Comparison of ENCODE assay signal across 25 cellular contexts in the genomic region with DNA sequence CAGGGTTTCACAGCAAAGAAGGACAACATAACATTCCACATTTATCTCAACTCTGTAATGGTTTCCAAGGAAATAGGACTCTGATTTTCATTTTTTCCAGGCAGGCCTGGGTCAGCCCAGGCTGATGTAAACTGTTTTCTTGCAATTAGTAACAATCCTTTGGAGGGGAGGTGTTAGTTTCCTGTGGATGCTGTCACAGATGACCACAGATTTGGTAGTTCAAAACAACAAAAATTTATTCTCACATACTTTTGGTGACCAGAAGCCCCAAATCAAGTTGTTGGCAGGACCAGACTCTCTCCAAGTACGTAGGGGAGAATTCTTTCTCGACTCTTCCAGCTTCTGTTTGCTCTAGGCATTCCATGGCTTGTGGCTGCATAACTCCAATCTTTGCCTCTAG.
DNase-seq lines count a peak whose midpoint lies in the region; ATAC-seq and TF ChIP-seq lines count a peak whose summit lies in the region.
"Had no signal": no experiment of that assay in that cellular context is flagged by ENCODE, and none has a peak within 500 bp of the region (broad histone marks: within the 10 kb centered on the region; RNA-seq: fewer than 3 reads in every experiment).

No MANE protein-coding gene starts in this region.

- POLR2A ChIA-PET in activated CD8-positive, alpha-beta T cell treated with anti-CD3 and anti-CD28 coated beads, Interleukin-2, amount 10 ng/mL, durations not matched to agents 7 days and 5 days (lab: Charles Lee), result no interaction called here

- H3K27me3 ChIP-seq in right cardiac atrium (ENCODE audit: control insufficient read depth, insufficient read depth) (no peaks in the 10 kb centered on the region), left ventricle myocardium inferior (ENCODE audit: low read depth) (no peaks in the 10 kb centered on the region)
- H3K27me3 ChIP-seq: dorsolateral prefrontal cortex, neutrophil, uterus had no signal

- H3K4me1 Mint-ChIP-seq in activated CD8-positive, alpha-beta T cell treated with anti-CD3 and anti-CD28 coated beads, Interleukin-2, amount 10 ng/mL, durations not matched to agents 7 days and 5 days (ENCODE audit: low read depth), result no peaks in the 10 kb centered on the region
- no peaks in the 10 kb centered on the region for H3K4me1 Mint-ChIP-seq in activated naive CD8-positive, alpha-beta T cell treated with anti-CD3 and anti-CD28 coated beads for 36 hours
- H3K4me1 Mint-ChIP-seq: activated CD4-positive, alpha-beta T cell treated with anti-CD3 and anti-CD28 coated beads for 36 hours; activated CD8-positive, alpha-beta memory T cell treated with anti-CD3 and anti-CD28 coated beads, Interleukin-2, amount 10 ng/mL, durations not matched to agents 7 days and 5 days; GM23338; T-cell had no signal

- H3K27me3 Mint-ChIP-seq in activated CD8-positive, alpha-beta T cell treated with anti-CD3 and anti-CD28 coated beads, Interleukin-2, amount 10 ng/mL, durations not matched to agents 7 days and 5 days (ENCODE audit: low read depth), result peaks cover 2% of the 10 kb centered on the region
- no peaks in the 10 kb centered on the region for H3K27me3 Mint-ChIP-seq in activated naive CD8-positive, alpha-beta T cell treated with anti-CD3 and anti-CD28 coated beads for 36 hours
- H3K27me3 Mint-ChIP-seq: activated CD4-positive, alpha-beta T cell treated with anti-CD3 and anti-CD28 coated beads for 36 hours; T-cell had no signal

- in situ Hi-C loops in astrocyte of the spinal cord (cut with HindIII; ENCODE audit: low sequenced_read_pairs), result no loop called here

- H3K9me3 Mint-ChIP-seq in activated CD8-positive, alpha-beta T cell treated with anti-CD3 and anti-CD28 coated beads, Interleukin-2, amount 10 ng/mL, durations not matched to agents 7 days and 5 days (ENCODE audit: insufficient read depth), result no peaks in the 10 kb centered on the region
- peaks cover 6% of the 10 kb centered on the region for H3K9me3 Mint-ChIP-seq in activated naive CD8-positive, alpha-beta T cell treated with anti-CD3 and anti-CD28 coated beads for 36 hours

- H3K4me1 ChIP-seq in right cardiac atrium (ENCODE audit: control insufficient read depth, insufficient read depth, low read length) (no peaks in the 10 kb centered on the region), left ventricle myocardium inferior (no peaks in the 10 kb centered on the region)
- H3K4me1 ChIP-seq: uterus had no signal

- H3K4me3 ChIP-seq in right cardiac atrium (ENCODE audit: low read length), result no peak overlapping the region
- no peak overlapping the region for H3K4me3 ChIP-seq in left ventricle myocardium inferior
- no peak overlapping the region for H3K4me3 ChIP-seq in astrocyte of the spinal cord (ENCODE audit: low read depth, low read length)
- H3K4me3 ChIP-seq: dorsolateral prefrontal cortex, GM12878, GM23338, PC-9, uterus had no signal

- H3K9me3 ChIP-seq in right cardiac atrium (ENCODE audit: control insufficient read depth, low read length) (no peaks in the 10 kb centered on the region), left ventricle myocardium inferior (replicated peaks) (peaks cover 16% of the 10 kb centered on the region)
- H3K9me3 ChIP-seq: neutrophil, uterus had no signal

- H3K36me3 ChIP-seq in left ventricle myocardium inferior, result no peaks in the 10 kb centered on the region
- H3K36me3 ChIP-seq: neutrophil, uterus had no signal

- H3K27ac Mint-ChIP-seq in activated CD8-positive, alpha-beta T cell treated with anti-CD3 and anti-CD28 coated beads, Interleukin-2, amount 10 ng/mL, durations not matched to agents 7 days and 5 days, result no peak overlapping the region
- H3K27ac Mint-ChIP-seq in activated naive CD8-positive, alpha-beta T cell treated with anti-CD3 and anti-CD28 coated beads for 36 hours, result no peak overlapping the region
- H3K27ac Mint-ChIP-seq: activated CD4-positive, alpha-beta T cell treated with anti-CD3 and anti-CD28 coated beads for 36 hours; activated CD8-positive, alpha-beta memory T cell treated with anti-CD3 and anti-CD28 coated beads, Interleukin-2, amount 10 ng/mL, durations not matched to agents 7 days and 5 days; CD14-positive monocyte; GM23338; T-cell had no signal

- 42% methylated on average over 2 of the region's 2 CpGs for WGBS in right cardiac atrium

- no peak for TF ChIP-seq CTCF in left ventricle myocardium inferior (IDR thresholded peaks at IDR 0.05; ENCODE audit: borderline replicate concordance)
- TF ChIP-seq CTCF in astrocyte of the spinal cord (IDR thresholded peaks at IDR 0.05; ENCODE audit: low read depth, low read length), result no peak

- ATAC-seq in right cardiac atrium (peak; percentile 22 to 41), HG03354 (IDR thresholded peaks at IDR 0.05; ENCODE audit: poor library complexity, severe bottlenecking, unreplicated experiment) (no peak)
- no peak for ATAC-seq in activated CD8-positive, alpha-beta T cell treated with anti-CD3 and anti-CD28 coated beads, Interleukin-2, amount 10 ng/mL, durations not matched to agents 7 days and 5 days
- ATAC-seq: activated CD4-positive, alpha-beta T cell treated with anti-CD3 and anti-CD28 coated beads for 36 hours; activated CD8-positive, alpha-beta memory T cell treated with anti-CD3 and anti-CD28 coated beads, Interleukin-2, amount 10 ng/mL, durations not matched to agents 7 days and 5 days; GM12878; GM23338; T-cell had no signal

- DNase-seq in right cardiac atrium (no peak), left ventricle myocardium inferior (no peak), astrocyte of the spinal cord (ENCODE audit: low read depth, low spot score) (peak; percentile 71), kidney glomerular epithelial cell (lab: John Stamatoyannopoulos, UW) (peak; percentile 47), activated gamma-delta T cell treated with Interleukin-2 at 50 U/mL for 16 hours (no peak)
- no peak for DNase-seq in activated CD8-positive, alpha-beta T cell treated with anti-CD3 and anti-CD28 coated beads, Interleukin-2, amount 10 ng/mL, durations not matched to agents 7 days and 5 days
- no peak for DNase-seq in activated naive CD8-positive, alpha-beta T cell treated with anti-CD3 and anti-CD28 coated beads for 36 hours
- DNase-seq: activated CD4-positive, alpha-beta T cell treated with anti-CD3 and anti-CD28 coated beads for 36 hours; activated CD8-positive, alpha-beta memory T cell treated with anti-CD3 and anti-CD28 coated beads, Interleukin-2, amount 10 ng/mL, durations not matched to agents 7 days and 5 days; caudate nucleus; DMS 273 treated with DMSO at 0.1 percent for 48 hours; dorsolateral prefrontal cortex; NCI-H2029; NCI-H446; PC-9; stimulated activated CD4-positive, alpha-beta T cell treated with anti-CD3 and anti-CD28 coated beads, Interleukin-12 subunit alpha, Interleukin-12 subunit beta, amount 100 ng/mL, for 4 hours; substantia nigra; T-cell; uterus had no signal

- H3K4me3 Mint-ChIP-seq in activated CD8-positive, alpha-beta T cell treated with anti-CD3 and anti-CD28 coated beads, Interleukin-2, amount 10 ng/mL, durations not matched to agents 7 days and 5 days, result no peak overlapping the region
- H3K4me3 Mint-ChIP-seq in activated naive CD8-positive, alpha-beta T cell treated with anti-CD3 and anti-CD28 coated beads for 36 hours, result no peak overlapping the region
- H3K4me3 Mint-ChIP-seq: activated CD4-positive, alpha-beta T cell treated with anti-CD3 and anti-CD28 coated beads for 36 hours; activated CD8-positive, alpha-beta memory T cell treated with anti-CD3 and anti-CD28 coated beads, Interleukin-2, amount 10 ng/mL, durations not matched to agents 7 days and 5 days; CD14-positive monocyte; GM23338; T-cell had no signal

- CTCF ChIA-PET in activated CD8-positive, alpha-beta T cell treated with anti-CD3 and anti-CD28 coated beads, Interleukin-2, amount 10 ng/mL, durations not matched to agents 7 days and 5 days (lab: Charles Lee), result no interaction called here

- intact Hi-C loops in right cardiac atrium (cut with DNase I) (no loop called here), left ventricle myocardium inferior (cut with micrococcal nuclease) (no loop called here)

- H3K27ac ChIP-seq in right cardiac atrium (ENCODE audit: low read length) (no peak overlapping the region), left ventricle myocardium inferior (replicated peaks) (no peak overlapping the region)
- H3K27ac ChIP-seq: dorsolateral prefrontal cortex, epithelial cell of prostate, neutrophil, PC-9, uterus had no signal

- H3K36me3 Mint-ChIP-seq in activated CD8-positive, alpha-beta T cell treated with anti-CD3 and anti-CD28 coated beads, Interleukin-2, amount 10 ng/mL, durations not matched to agents 7 days and 5 days (ENCODE audit: low read depth), result no peaks in the 10 kb centered on the region
- H3K36me3 Mint-ChIP-seq in activated naive CD8-positive, alpha-beta T cell treated with anti-CD3 and anti-CD28 coated beads for 36 hours, result no peaks in the 10 kb centered on the region
- H3K36me3 Mint-ChIP-seq: activated CD8-positive, alpha-beta memory T cell treated with anti-CD3 and anti-CD28 coated beads, Interleukin-2, amount 10 ng/mL, durations not matched to agents 7 days and 5 days; CD14-positive monocyte had no signal

Comparison
In these comparisons a context has a peak if more than half of its experiments do, and no peak if none do; other contexts are left out.
1. ATAC-seq: peak in right cardiac atrium (2 of 2); none in activated CD8-positive, alpha-beta T cell treated with anti-CD3 and anti-CD28 coated beads, Interleukin-2, amount 10 ng/mL, durations not matched to agents 7 days and 5 days (single experiment) and HG03354 (single experiment).
2. DNase-seq: peak in astrocyte of the spinal cord (single experiment) and kidney glomerular epithelial cell (single experiment); none in right cardiac atrium (0 of 3), left ventricle myocardium inferior (single experiment), activated gamma-delta T cell treated with Interleukin-2 at 50 U/mL for 16 hours (single experiment), activated CD8-positive, alpha-beta T cell treated with anti-CD3 and anti-CD28 coated beads, Interleukin-2, amount 10 ng/mL, durations not matched to agents 7 days and 5 days (single experiment) and activated naive CD8-positive, alpha-beta T cell treated with anti-CD3 and anti-CD28 coated beads for 36 hours (single experiment).